In genomic region chr7:26858735-26859134, GRCh38 we compare ENCODE assay signal across 1 cellular context.
TF ChIP-seq lines count a peak whose summit lies in the region.

No MANE protein-coding gene starts in this region.

TF ChIP-seq in endothelial cell of umbilical vein, 7 proteins besides CTCF, POLR2A, EP300 and RAD21 (continued from another document):
- TF ChIP-seq GATA2 (IDR thresholded peaks at IDR 0.05; ENCODE audit: insufficient read depth, insufficient read length, low read depth, low read length): no peak
- TF ChIP-seq JUN (IDR thresholded peaks at IDR 0.05; ENCODE audit: borderline replicate concordance, insufficient read depth, insufficient read length, low read depth): no peak
- TF ChIP-seq EZH2 (IDR thresholded peaks at IDR 0.05; ENCODE audit: borderline replicate concordance, low read depth, low read length, severe bottlenecking): no peak
